20 cellular contexts compared by ENCODE assay signal in genomic region chr9:81559197-81559596, GRCh38.
A peak's percentile ranks its signal among the peaks of the same experiment; 100 is the strongest.
DNase-seq lines count a peak whose midpoint lies in the region; ATAC-seq and TF ChIP-seq lines count a peak whose summit lies in the region.
"Had no signal": no experiment of that assay in that cellular context is flagged by ENCODE, and none has a peak within 500 bp of the region (broad histone marks: within the 10 kb centered on the region; RNA-seq: fewer than 3 reads in every experiment).

No MANE protein-coding gene starts in this region.

- H3K27ac ChIP-seq in breast epithelium (peak overlapping the region; percentile 90), tibial artery (no peak overlapping the region)
- H3K27ac ChIP-seq: lower lobe of right lung had no signal

- intact Hi-C loops in breast epithelium (cut with DNase I; ENCODE audit: low total_unique reads): no loop called here
- intact Hi-C loops in tibial artery (cut with DNase I; ENCODE audit: low total_unique reads): no loop called here

- no peaks in the 10 kb centered on the region for H3K9me3 Mint-ChIP-seq in HFFc6
- H3K9me3 Mint-ChIP-seq in mesothelial cell of epicardium: no peaks in the 10 kb centered on the region
- no peaks in the 10 kb centered on the region for H3K9me3 Mint-ChIP-seq in stimulated activated memory B cell treated with anti-CD40 and anti-IgM and Interleukin-4, amounts not matched to agents 10 μg/mL and 1 μg/mL and 100 μg/mL, for 72 hours

- H3K27me3 Mint-ChIP-seq in HFFc6 (ENCODE audit: insufficient read depth) (no peaks in the 10 kb centered on the region; the same call in 1 of the 2 replicates), mesothelial cell of epicardium (ENCODE audit: low read depth) (peaks cover 3% of the 10 kb centered on the region)
- H3K27me3 Mint-ChIP-seq in stimulated activated memory B cell treated with anti-CD40 and anti-IgM and Interleukin-4, amounts not matched to agents 10 μg/mL and 1 μg/mL and 100 μg/mL, for 72 hours: no peaks in the 10 kb centered on the region
- H3K27me3 Mint-ChIP-seq: T-helper 17 cell had no signal

- H3K4me3 Mint-ChIP-seq in HFFc6: peak overlapping the region; percentile 38
- H3K4me3 Mint-ChIP-seq in mesothelial cell of epicardium: no peak overlapping the region
- H3K4me3 Mint-ChIP-seq in stimulated activated memory B cell treated with anti-CD40 and anti-IgM and Interleukin-4, amounts not matched to agents 10 μg/mL and 1 μg/mL and 100 μg/mL, for 72 hours: no peak overlapping the region
- H3K4me3 Mint-ChIP-seq: activated naive CD8-positive, alpha-beta T cell; activated T-cell treated with anti-CD3 and anti-CD28 coated beads, Interleukin-2, amount 50 U/mL, for 72 hours; T-helper 17 cell; WTC11 had no signal

- ATAC-seq in stimulated activated memory B cell treated with anti-CD40 and anti-IgM and Interleukin-4, amounts not matched to agents 10 μg/mL and 1 μg/mL and 100 μg/mL, for 72 hours: peak; percentile 27
- ATAC-seq: activated T-cell treated with anti-CD3 and anti-CD28 coated beads, Interleukin-2, amount 50 U/mL, for 72 hours; T-helper 17 cell had no signal

- H3K9me3 ChIP-seq in breast epithelium: no peaks in the 10 kb centered on the region
- H3K9me3 ChIP-seq in tibial artery: no peaks in the 10 kb centered on the region
- H3K9me3 ChIP-seq: Caco-2, lower lobe of right lung had no signal

- H3K36me3 ChIP-seq in breast epithelium (no peaks in the 10 kb centered on the region), tibial artery (no peaks in the 10 kb centered on the region)
- H3K36me3 ChIP-seq: lower lobe of right lung had no signal

- DNase-seq in HFFc6: no peak
- no peak for DNase-seq in breast epithelium (ENCODE audit: low spot score in 2 of 2)
- no peak for DNase-seq in mesothelial cell of epicardium (ENCODE audit: low spot score in 2 of 2, unreplicated experiment in 2 of 2)
- DNase-seq in middle frontal gyrus (ENCODE audit: extremely low spot score, low spot score): no peak
- no peak for DNase-seq in G401 (ENCODE audit: low spot score)
- DNase-seq in inferior parietal cortex (ENCODE audit: extremely low spot score): no peak
- no peak for DNase-seq in tibial artery
- DNase-seq: activated T-cell treated with anti-CD3 and anti-CD28 coated beads, Interleukin-2, amount 50 U/mL, for 72 hours; erythroblast; glutamatergic neuron; lower lobe of right lung; NCI-H2081; right cardiac atrium; SHP77 treated with DMSO at 0.1 percent for 48 hours; stimulated activated CD4-positive, alpha-beta T cell treated with anti-CD3 and anti-CD28 coated beads, Interleukin-1b, Interleukin-23, amount 100 ng/mL, for 48 hours; T-helper 17 cell had no signal

- no peak for TF ChIP-seq CTCF in HFFc6 (IDR thresholded peaks at IDR 0.05)
- TF ChIP-seq CTCF in breast epithelium (IDR thresholded peaks at IDR 0.05): no peak
- TF ChIP-seq CTCF in mesothelial cell of epicardium (IDR thresholded peaks at IDR 0.05; ENCODE audit: unreplicated experiment): no peak
- no peak for TF ChIP-seq CTCF in tibial artery (IDR thresholded peaks at IDR 0.05)

- H3K4me1 Mint-ChIP-seq in HFFc6 (ENCODE audit: low read depth) (peaks cover 61% of the 10 kb centered on the region), mesothelial cell of epicardium (peaks cover 38% of the 10 kb centered on the region)
- H3K4me1 Mint-ChIP-seq in stimulated activated memory B cell treated with anti-CD40 and anti-IgM and Interleukin-4, amounts not matched to agents 10 μg/mL and 1 μg/mL and 100 μg/mL, for 72 hours: peaks cover 37% of the 10 kb centered on the region
- H3K4me1 Mint-ChIP-seq: T-helper 17 cell had no signal

- H3K4me3 ChIP-seq in breast epithelium (no peak overlapping the region), tibial artery (no peak overlapping the region)
- H3K4me3 ChIP-seq: lower lobe of right lung had no signal

- H3K36me3 Mint-ChIP-seq in HFFc6 (ENCODE audit: low read depth): no peaks in the 10 kb centered on the region
- H3K36me3 Mint-ChIP-seq in mesothelial cell of epicardium: no peaks in the 10 kb centered on the region
- peaks cover 4% of the 10 kb centered on the region for H3K36me3 Mint-ChIP-seq in stimulated activated memory B cell treated with anti-CD40 and anti-IgM and Interleukin-4, amounts not matched to agents 10 μg/mL and 1 μg/mL and 100 μg/mL, for 72 hours
- H3K36me3 Mint-ChIP-seq: activated naive CD8-positive, alpha-beta T cell; WTC11 had no signal

- H3K4me1 ChIP-seq in breast epithelium: peaks cover 3 to 11% of the 10 kb centered on the region in 2 donors
- H3K4me1 ChIP-seq in tibial artery: peaks cover 0 to 17% (median 8%) of the 10 kb centered on the region in 4 donors
- H3K4me1 ChIP-seq: Caco-2 had no signal

- in situ Hi-C loops in G401 (cut with HindIII; ENCODE audit: low sequenced_read_pairs): no loop called here

- TF ChIP-seq POLR2A in breast epithelium (IDR thresholded peaks at IDR 0.05): no peak

- H3K27me3 ChIP-seq in breast epithelium (no peaks in the 10 kb centered on the region), tibial artery (no peaks in the 10 kb centered on the region)

- H3K27ac Mint-ChIP-seq in HFFc6 (peak overlapping the region; percentile 92), mesothelial cell of epicardium (peak overlapping the region; percentile 61)
- peak overlapping the region; percentile 61 for H3K27ac Mint-ChIP-seq in stimulated activated memory B cell treated with anti-CD40 and anti-IgM and Interleukin-4, amounts not matched to agents 10 μg/mL and 1 μg/mL and 100 μg/mL, for 72 hours
- H3K27ac Mint-ChIP-seq: activated naive CD8-positive, alpha-beta T cell; activated T-cell treated with anti-CD3 and anti-CD28 coated beads, Interleukin-2, amount 50 U/mL, for 72 hours; T-helper 17 cell; WTC11 had no signal

Comparison
In these comparisons a context has a peak if more than half of its experiments do, and no peak if none do; other contexts are left out.
1. H3K27ac ChIP-seq: peak in breast epithelium (2 of 2); none in tibial artery (0 of 2).
2. Peak in every context shown above with its lines, with median percentiles within 50 percentile points of each other: H3K27ac Mint-ChIP-seq.